In genomic region chr16:79217375-79218011, GRCh38 we compare ENCODE assay signal across 14 cellular contexts.
DNase-seq lines count a peak whose midpoint lies in the region; ATAC-seq and TF ChIP-seq lines count a peak whose summit lies in the region.
"Had no signal": no experiment of that assay in that cellular context is flagged by ENCODE, and none has a peak within 500 bp of the region (broad histone marks: within the 10 kb centered on the region; RNA-seq: fewer than 3 reads in every experiment).

No MANE protein-coding gene starts in this region.

- peaks cover 17% of the 10 kb centered on the region for H3K36me3 Mint-ChIP-seq in activated CD8-positive, alpha-beta memory T cell treated with anti-CD3 and anti-CD28 coated beads, Interleukin-2, amount 10 ng/mL, durations not matched to agents 7 days and 5 days
- peaks cover 0 to 24% of the 10 kb centered on the region in 2 donors for H3K36me3 Mint-ChIP-seq in activated naive CD4-positive, alpha-beta T cell treated with anti-CD3 and anti-CD28 coated beads, Interleukin-2, amount 50 U/mL, for 72 hours

- TF ChIP-seq CTCF in foreskin fibroblast (IDR thresholded peaks at IDR 0.05; ENCODE audit: low read depth, low read length) = no peak

- H3K27me3 Mint-ChIP-seq in activated CD8-positive, alpha-beta memory T cell treated with anti-CD3 and anti-CD28 coated beads, Interleukin-2, amount 10 ng/mL, durations not matched to agents 7 days and 5 days = peaks cover 3% of the 10 kb centered on the region

- peak overlapping the region; percentile 51 for H3K27ac Mint-ChIP-seq in activated CD8-positive, alpha-beta memory T cell treated with anti-CD3 and anti-CD28 coated beads, Interleukin-2, amount 10 ng/mL, durations not matched to agents 7 days and 5 days
- H3K27ac Mint-ChIP-seq in activated naive CD4-positive, alpha-beta T cell treated with anti-CD3 and anti-CD28 coated beads, Interleukin-2, amount 50 U/mL, for 72 hours = no peak overlapping the region
- H3K27ac Mint-ChIP-seq: nephron progenitor cell; T-helper 1 cell treated with Interleukin-12 subunit alpha and Interleukin-12 subunit beta and Interleukin-4 antibody, amounts not matched to agents 30 μg/mL and 1 μg/mL, for 36 hours had no signal

- ATAC-seq in activated CD8-positive, alpha-beta memory T cell treated with anti-CD3 and anti-CD28 coated beads, Interleukin-2, amount 10 ng/mL, durations not matched to agents 7 days and 5 days = peak; percentile 86
- ATAC-seq in activated naive CD4-positive, alpha-beta T cell treated with anti-CD3 and anti-CD28 coated beads, Interleukin-2, amount 50 U/mL, for 72 hours = peak; percentile 90 to 92
- no peak for ATAC-seq in GM19452 (IDR thresholded peaks at IDR 0.05; ENCODE audit: unreplicated experiment)
- ATAC-seq: lower lobe of right lung had no signal

- peaks cover 10% of the 10 kb centered on the region for H3K9me3 Mint-ChIP-seq in activated CD8-positive, alpha-beta memory T cell treated with anti-CD3 and anti-CD28 coated beads, Interleukin-2, amount 10 ng/mL, durations not matched to agents 7 days and 5 days (ENCODE audit: low read depth)
- peaks cover 3 to 8% of the 10 kb centered on the region in 2 donors for H3K9me3 Mint-ChIP-seq in activated naive CD4-positive, alpha-beta T cell treated with anti-CD3 and anti-CD28 coated beads, Interleukin-2, amount 50 U/mL, for 72 hours

- no peak overlapping the region for H3K4me3 ChIP-seq in foreskin fibroblast (ENCODE audit: low read depth in 1 of 2, low read length in 2 of 2)
- H3K4me3 ChIP-seq: lower lobe of right lung had no signal

- DNase-seq in activated CD8-positive, alpha-beta memory T cell treated with anti-CD3 and anti-CD28 coated beads, Interleukin-2, amount 10 ng/mL, durations not matched to agents 7 days and 5 days = peak; percentile 70
- DNase-seq in activated CD8-positive, alpha-beta memory T cell treated with anti-CD3 and anti-CD28 coated beads, Interleukin-2, amount 50 U/mL, for 48 hours = no peak
- peak; percentile 74 for DNase-seq in MV-4-11 (lab: John Stamatoyannopoulos, UW)
- DNase-seq in activated naive CD4-positive, alpha-beta T cell treated with anti-CD3 and anti-CD28 coated beads, Interleukin-2, amount 50 U/mL, for 72 hours (ENCODE audit: low spot score in 2 of 2) = peak in 1 of 2 donors; percentile 30
- DNase-seq in stimulated activated CD8-positive, alpha-beta memory T cell treated with anti-CD3 and anti-CD28 coated beads, Interleukin-4, amount 100 ng/mL, for 48 hours = peak; percentile 28
- no peak for DNase-seq in foreskin fibroblast
- DNase-seq in DMS79 (lab: John Stamatoyannopoulos, UW) = no peak
- DNase-seq: effector CD8-positive, alpha-beta T cell; foreskin melanocyte; lower lobe of right lung; NCI-H82; nephron progenitor cell had no signal

- H3K4me3 Mint-ChIP-seq in activated CD8-positive, alpha-beta memory T cell treated with anti-CD3 and anti-CD28 coated beads, Interleukin-2, amount 10 ng/mL, durations not matched to agents 7 days and 5 days = no peak overlapping the region
- H3K4me3 Mint-ChIP-seq: nephron progenitor cell; T-helper 1 cell treated with Interleukin-12 subunit alpha and Interleukin-12 subunit beta and Interleukin-4 antibody, amounts not matched to agents 30 μg/mL and 1 μg/mL, for 36 hours had no signal

- CTCF ChIA-PET in activated CD8-positive, alpha-beta memory T cell treated with anti-CD3 and anti-CD28 coated beads, Interleukin-2, amount 10 ng/mL, durations not matched to agents 7 days and 5 days (lab: Charles Lee) = interaction anchor here (0.6 to 1.6 kb wide), 4 partner anchors 11 to 54 kb away, joined by 3 to 5 read pairs (median 4); no protein-coding TSS in a partner anchor

- H3K4me1 Mint-ChIP-seq in activated CD8-positive, alpha-beta memory T cell treated with anti-CD3 and anti-CD28 coated beads, Interleukin-2, amount 10 ng/mL, durations not matched to agents 7 days and 5 days = peaks cover 19% of the 10 kb centered on the region

Comparison
In these comparisons a context has a peak if more than half of its experiments do, and no peak if none do; other contexts are left out.
1. DNase-seq: peak in activated CD8-positive, alpha-beta memory T cell treated with anti-CD3 and anti-CD28 coated beads, Interleukin-2, amount 10 ng/mL, durations not matched to agents 7 days and 5 days (single experiment), MV-4-11 (single experiment) and stimulated activated CD8-positive, alpha-beta memory T cell treated with anti-CD3 and anti-CD28 coated beads, Interleukin-4, amount 100 ng/mL, for 48 hours (single experiment); none in activated CD8-positive, alpha-beta memory T cell treated with anti-CD3 and anti-CD28 coated beads, Interleukin-2, amount 50 U/mL, for 48 hours (single experiment), foreskin fibroblast (0 of 2) and DMS79 (single experiment).